ENCODE assay signal across 24 cellular contexts in the genomic region with DNA sequence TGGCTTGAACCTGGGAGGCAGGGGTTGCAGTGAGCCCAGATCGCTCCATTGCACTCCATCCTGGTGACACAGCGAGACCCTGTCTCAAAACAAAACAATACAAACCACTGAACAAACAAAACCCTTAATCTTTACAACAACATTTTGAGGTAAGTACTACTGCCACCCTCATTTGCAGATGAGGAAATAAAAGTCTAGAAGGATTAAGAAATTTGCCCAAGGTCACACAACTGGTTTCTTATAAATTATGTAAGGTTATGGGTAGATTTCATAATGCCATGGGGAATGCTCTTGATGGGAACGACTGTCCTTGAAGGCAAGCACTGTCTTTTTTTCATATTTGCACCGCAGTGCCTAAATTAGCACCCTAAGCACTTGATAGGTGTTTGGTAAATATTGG. TPM values are rescaled to one million over a fixed set of nuclear protein-coding genes. Genes with fewer than 3 reads are reported as not detected.
A peak's percentile ranks its signal among the peaks of the same experiment; 100 is the strongest.
DNase-seq lines count a peak whose midpoint lies in the region; ATAC-seq and TF ChIP-seq lines count a peak whose summit lies in the region.
"Had no signal": no experiment of that assay in that cellular context is flagged by ENCODE, and none has a peak within 500 bp of the region (broad histone marks: within the 10 kb centered on the region; RNA-seq: fewer than 3 reads in every experiment).

No MANE protein-coding gene starts in this region.

- H3K27me3 ChIP-seq in neutrophil = no peaks in the 10 kb centered on the region
- H3K27me3 ChIP-seq in A673 (replicated peaks; ENCODE audit: insufficient read depth, low read depth, low read length, poor library complexity) = no peaks in the 10 kb centered on the region
- H3K27me3 ChIP-seq: colonic mucosa, gastroesophageal sphincter, hepatocyte, neural progenitor cell had no signal

- TF ChIP-seq CTCF in neutrophil (IDR thresholded peaks at IDR 0.05) (no peak), A673 (conservative IDR thresholded peaks at IDR 0.05; ENCODE audit: low read depth, low read length) (no peak)

- no peaks in the 10 kb centered on the region for H3K9me3 ChIP-seq in neutrophil
- H3K9me3 ChIP-seq in A673 (ENCODE audit: low read depth, low read length, poor library complexity, severe bottlenecking) = no peaks in the 10 kb centered on the region
- H3K9me3 ChIP-seq: colonic mucosa, gastroesophageal sphincter had no signal

- CTCF ChIA-PET in A673 (lab: Charles Lee) = no interaction called here

- ATAC-seq in HG02884 (IDR thresholded peaks at IDR 0.05; ENCODE audit: unreplicated experiment) (no peak), GM18511 (IDR thresholded peaks at IDR 0.05; ENCODE audit: unreplicated experiment) (no peak)
- ATAC-seq: gastroesophageal sphincter; sciatic nerve; stimulated activated memory B cell treated with anti-CD40 and anti-IgM and Interleukin-4, amounts not matched to agents 10 μg/mL and 1 μg/mL and 100 μg/mL, for 72 hours had no signal

- peak overlapping the region; percentile 77 for H3K27ac ChIP-seq in neutrophil
- H3K27ac ChIP-seq in A673 (ENCODE audit: low read depth, low read length, poor library complexity, severe bottlenecking) = no peak overlapping the region
- H3K27ac ChIP-seq: colonic mucosa, gastroesophageal sphincter, GM23248, hepatocyte, neural progenitor cell had no signal

- H3K36me3 ChIP-seq in neutrophil = no peaks in the 10 kb centered on the region
- H3K36me3 ChIP-seq in A673 (ENCODE audit: insufficient read depth, low read length, poor library complexity, severe bottlenecking) = no peaks in the 10 kb centered on the region
- H3K36me3 ChIP-seq: colonic mucosa, gastroesophageal sphincter, neural progenitor cell had no signal

- intact Hi-C loops in A673 (cut with micrococcal nuclease; ENCODE audit: unreplicated experiment) = no loop called here

- H3K4me1 ChIP-seq in neutrophil (ENCODE audit: control insufficient read depth in 1 of 2, insufficient read depth in 1 of 2, low read depth in 1 of 2, low read length in 1 of 2) (peaks cover 81 to 93% of the 10 kb centered on the region in 2 experiments), A673 (ENCODE audit: insufficient read depth, low read length, poor library complexity, severe bottlenecking) (no peaks in the 10 kb centered on the region)
- H3K4me1 ChIP-seq: colonic mucosa, neural progenitor cell had no signal

- H3K4me3 ChIP-seq in neutrophil (ENCODE audit: low read depth in 1 of 2, low read length in 1 of 2) = peak overlapping the region; percentile 3 to 25
- H3K4me3 ChIP-seq in A673 (ENCODE audit: low read depth, low read length, poor library complexity, severe bottlenecking) = no peak overlapping the region
- H3K4me3 ChIP-seq: colonic mucosa, gastroesophageal sphincter, GM23248, hepatocyte, neural progenitor cell had no signal

- POLR2A ChIA-PET in A673 (lab: Charles Lee; ENCODE audit: low non-redundant PET) = interaction anchor here (0.6 kb wide), 1 partner anchor 82 kb away, joined by 10 read pairs; no protein-coding TSS in a partner anchor

- no TSS peak for BruUV-seq in A673 (replicated peaks; lab: Mats Ljungman, UMichigan)

- peak; percentile 80 for DNase-seq in GF-D8 (lab: John Stamatoyannopoulos, UW)
- peak; percentile 81 for DNase-seq in NOMO-1 treated with DMSO at 0.1 percent for 48 hours (lab: John Stamatoyannopoulos, UW; ENCODE audit: unreplicated experiment)
- DNase-seq in amniotic epithelial cell (ENCODE audit: low read depth) = peak; percentile 69
- DNase-seq in A673 (ENCODE audit: low spot score) = no peak
- DNase-seq in activated naive CD4-positive, alpha-beta T cell treated with Interleukin-2 at 50 U/mL for 16 hours = no peak
- DNase-seq: activated CD4-positive, alpha-beta T cell treated with anti-CD3 and anti-CD28 coated beads, Interleukin-2, amount 50 U/mL, for 1 hour; activated naive CD4-positive, alpha-beta T cell treated with anti-CD3 and anti-CD28 coated beads, Interleukin-2, amount 50 U/mL, for 16 hours; amygdala; colonic mucosa; DND-41; GM23248; NCI-H2029 treated with DMSO at 0.1 percent for 48 hours; NCI-H226; posterior cingulate gyrus; stimulated activated CD4-positive, alpha-beta T cell treated with anti-CD3 and anti-CD28 coated beads, Interleukin-4, amount 100 ng/mL, for 4 hours; T-helper 9 cell had no signal

RNA-seq across cellular contexts. Expression of a gene that starts 13.8 kb away (rescaled TPM):
- total RNA-seq in A673 (2021) = 60.7 and 78.0 TPM in 2 replicates

Comparison
In these comparisons a context has a peak if more than half of its experiments do, and no peak if none do; other contexts are left out.
1. DNase-seq: peak in GF-D8 (single experiment), NOMO-1 treated with DMSO at 0.1 percent for 48 hours (single experiment) and amniotic epithelial cell (single experiment); none in A673 (single experiment) and activated naive CD4-positive, alpha-beta T cell treated with Interleukin-2 at 50 U/mL for 16 hours (single experiment).